ENCODE assay signal across 23 cellular contexts in the genomic region with DNA sequence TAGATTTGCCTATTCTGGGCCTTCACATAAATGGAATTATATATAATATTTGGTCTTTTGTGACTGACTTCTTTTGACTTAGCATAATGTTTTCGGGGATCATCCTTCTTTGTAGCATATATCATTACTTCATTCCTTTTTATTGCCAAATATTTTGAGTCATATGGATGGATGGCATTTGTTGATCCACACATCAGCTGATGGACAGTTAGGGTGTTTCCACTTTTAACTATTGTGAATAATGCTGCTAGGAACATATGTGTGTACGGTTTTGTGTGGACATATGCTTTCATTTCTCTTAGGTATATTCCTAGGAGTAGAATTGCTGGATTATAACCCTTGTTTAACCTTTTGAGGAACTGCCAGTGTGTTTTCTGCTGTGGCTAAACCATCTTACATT.
DNase-seq lines count a peak whose midpoint lies in the region; ATAC-seq and TF ChIP-seq lines count a peak whose summit lies in the region.
"Had no signal": no experiment of that assay in that cellular context is flagged by ENCODE, and none has a peak within 500 bp of the region (broad histone marks: within the 10 kb centered on the region; RNA-seq: fewer than 3 reads in every experiment).

No MANE protein-coding gene starts in this region.

- H3K27ac ChIP-seq in psoas muscle = peak overlapping the region; percentile 93
- H3K27ac ChIP-seq in uterus = peak overlapping the region; percentile 4 to 96
- H3K27ac ChIP-seq: C4-2B, SJSA1 had no signal

- 28 to 31% (median 30%) methylated on average over 2 of the region's 2 CpGs for whole genome bisulfite sequencing in psoas muscle, 3 donors

- H3K9me3 ChIP-seq in psoas muscle (no peaks in the 10 kb centered on the region), uterus (no peaks in the 10 kb centered on the region)
- H3K9me3 ChIP-seq: HAP-1, Peyer's patch, SJSA1 had no signal

- H3K4me1 ChIP-seq in psoas muscle (peaks cover 97% of the 10 kb centered on the region), uterus (peaks cover 21 to 28% of the 10 kb centered on the region in 2 donors)
- H3K4me1 ChIP-seq: SJSA1 had no signal

- H3K4me1 Mint-ChIP-seq in Calu3 (ENCODE audit: low read depth, unreplicated experiment) = peaks cover 18% of the 10 kb centered on the region
- H3K4me1 Mint-ChIP-seq: T-cell had no signal

- H3K27me3 ChIP-seq in psoas muscle (ENCODE audit: insufficient read depth in 3 of 3, low read length in 2 of 3) = no peaks in the 10 kb centered on the region
- H3K27me3 ChIP-seq in uterus = no peaks in the 10 kb centered on the region
- H3K27me3 ChIP-seq: Peyer's patch, SJSA1 had no signal

- no TSS peak for BruUV-seq in Calu3 (replicated peaks; lab: Mats Ljungman, UMichigan)

- no peaks in the 10 kb centered on the region for H3K27me3 Mint-ChIP-seq in Calu3 (ENCODE audit: unreplicated experiment)
- H3K27me3 Mint-ChIP-seq: activated CD8-positive, alpha-beta T cell treated with anti-CD3 and anti-CD28 coated beads for 36 hours; T-cell had no signal

- ATAC-seq in psoas muscle = peak in 1 of 4 donors; percentile 21
- ATAC-seq: activated CD8-positive, alpha-beta T cell treated with anti-CD3 and anti-CD28 coated beads for 36 hours; HepG2; sciatic nerve; T-cell had no signal

- TF ChIP-seq CTCF in epithelial cell of esophagus (IDR thresholded peaks at IDR 0.05; ENCODE audit: insufficient read depth, low read depth, low read length, missing control alignments) (no peak), psoas muscle (IDR thresholded peaks at IDR 0.05) (no peak), uterus (IDR thresholded peaks at IDR 0.05) (no peak), Calu3 (IDR thresholded peaks at IDR 0.05; ENCODE audit: unreplicated experiment) (no peak)

- H3K4me3 Mint-ChIP-seq in Calu3 (ENCODE audit: low read depth, unreplicated experiment) = no peak overlapping the region
- H3K4me3 Mint-ChIP-seq: activated CD8-positive, alpha-beta T cell treated with anti-CD3 and anti-CD28 coated beads for 36 hours; nephron progenitor cell; T-cell had no signal

- H3K9me3 Mint-ChIP-seq in Calu3 (ENCODE audit: low read depth, unreplicated experiment) = no peaks in the 10 kb centered on the region
- H3K9me3 Mint-ChIP-seq: activated CD8-positive, alpha-beta T cell treated with anti-CD3 and anti-CD28 coated beads for 36 hours; nephron progenitor cell; T-cell had no signal

- peaks cover 60% of the 10 kb centered on the region for H3K36me3 Mint-ChIP-seq in Calu3 (ENCODE audit: insufficient read depth, unreplicated experiment)

- H3K4me3 ChIP-seq in epithelial cell of esophagus (ENCODE audit: low read length) (no peak overlapping the region), psoas muscle (no peak overlapping the region), uterus (no peak overlapping the region)
- H3K4me3 ChIP-seq: HAP-1, Peyer's patch, SJSA1 had no signal

- CTCF ChIA-PET in Calu3 (lab: Charles Lee) = no interaction called here

- DNase-seq in amniotic epithelial cell (ENCODE audit: low read depth) = peak; percentile 54
- DNase-seq in epithelial cell of esophagus (ENCODE audit: low read depth) = peak; percentile 62
- DNase-seq in psoas muscle = no peak
- no peak for DNase-seq in uterus
- no peak for DNase-seq in RPMI8226
- no peak for DNase-seq in Calu3
- no peak for DNase-seq in COR-L47 (lab: John Stamatoyannopoulos, UW)
- DNase-seq: activated CD4-positive, CD25-positive, alpha-beta regulatory T cell treated with anti-CD3 and anti-CD28 coated beads, Interleukin-2, amount 50 U/mL, for 72 hours; activated CD8-positive, alpha-beta T cell treated with anti-CD3 and anti-CD28 coated beads for 36 hours; activated gamma-delta T cell; activated T-cell treated with anti-CD3 and anti-CD28 coated beads, Interleukin-2, amount 50 U/mL, for 1 hour; islet precursor cell; NCI-H1092; NCI-H1930; NCI-H526; nephron progenitor cell; Peyer's patch; T-cell had no signal

- H3K36me3 ChIP-seq in psoas muscle (ENCODE audit: insufficient read depth in 1 of 2, low read depth in 1 of 2) = peaks cover 0 to 25% of the 10 kb centered on the region in 2 donors
- H3K36me3 ChIP-seq in uterus = no peaks in the 10 kb centered on the region

- intact Hi-C loops in psoas muscle (cut with DNase I) (no loop called here), uterus (cut with DNase I; ENCODE audit: low total_unique reads) (no loop called here), Calu3 (cut with micrococcal nuclease; ENCODE audit: unreplicated experiment) (no loop called here)

- H3K27ac Mint-ChIP-seq in Calu3 (ENCODE audit: unreplicated experiment) = no peak overlapping the region
- H3K27ac Mint-ChIP-seq: activated CD8-positive, alpha-beta T cell treated with anti-CD3 and anti-CD28 coated beads for 36 hours; nephron progenitor cell; T-cell had no signal

- no peak for TF ChIP-seq POLR2A in uterus (IDR thresholded peaks at IDR 0.05)

Comparison
In these comparisons a context has a peak if more than half of its experiments do, and no peak if none do; other contexts are left out.
1. DNase-seq: peak in amniotic epithelial cell (single experiment) and epithelial cell of esophagus (single experiment); none in psoas muscle (0 of 2), uterus (0 of 2), RPMI8226 (single experiment), Calu3 (single experiment) and COR-L47 (single experiment).